Comparison of ENCODE assay signal across 25 cellular contexts in the genomic region with DNA sequence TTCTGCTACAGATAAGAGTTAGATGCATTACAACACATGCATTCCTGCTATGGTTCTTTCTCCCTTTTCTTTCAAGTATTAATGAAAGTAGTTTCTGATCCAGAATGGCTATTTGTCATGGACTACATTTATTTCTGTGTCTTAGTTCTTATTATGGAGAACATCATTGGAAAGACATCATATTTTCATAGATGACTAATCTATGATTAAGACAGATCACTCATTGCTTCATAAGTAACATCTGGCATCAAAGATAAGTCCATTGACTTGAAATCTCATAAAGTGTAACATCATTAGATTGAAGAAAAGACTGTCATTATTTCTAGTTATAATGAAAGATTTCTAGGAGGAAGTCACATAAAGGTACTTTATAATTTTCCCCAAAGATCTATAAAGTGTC.
"Had no signal": no experiment of that assay in that cellular context is flagged by ENCODE, and none has a peak within 500 bp of the region (broad histone marks: within the 10 kb centered on the region; RNA-seq: fewer than 3 reads in every experiment).

No MANE protein-coding gene starts in this region.

- H3K4me3 ChIP-seq: Peyer's patch had no signal

- H3K4me3 Mint-ChIP-seq: activated CD8-positive, alpha-beta T cell treated with anti-CD3 and anti-CD28 coated beads, Interleukin-2, amount 10 ng/mL, durations not matched to agents 7 days and 5 days; activated naive CD4-positive, alpha-beta T cell treated with anti-CD3 and anti-CD28 coated beads, Interleukin-2, amount 50 U/mL, for 24 hours; activated naive CD8-positive, alpha-beta T cell treated with anti-CD3 and anti-CD28 coated beads, Interleukin-2, amount 50 U/mL, for 24 hours; activated T-helper 1 cell treated with anti-CD3 and anti-CD28 coated beads, Interleukin-12 subunit alpha, Interleukin-12 subunit beta, Interleukin-2, Interleukin-4 antibody, amounts not matched to agents 30 ng/mL and 10 ng/mL and 1 ng/mL, durations not matched to agents 14 hours and 24 hours and 36 hours; brain; T-helper 1 cell treated with Interleukin-12 subunit alpha and Interleukin-12 subunit beta and Interleukin-4 antibody, amounts not matched to agents 30 μg/mL and 1 μg/mL, for 36 hours had no signal

- H3K27me3 Mint-ChIP-seq: activated naive CD4-positive, alpha-beta T cell treated with anti-CD3 and anti-CD28 coated beads, Interleukin-2, amount 50 U/mL, for 24 hours; activated naive CD8-positive, alpha-beta T cell treated with anti-CD3 and anti-CD28 coated beads, Interleukin-2, amount 50 U/mL, for 24 hours; brain had no signal

- ATAC-seq: activated CD4-positive, CD25-positive, alpha-beta regulatory T cell treated with anti-CD3 and anti-CD28 coated beads, Interleukin-2, amount 50 U/mL, for 24 hours; activated CD8-positive, alpha-beta T cell treated with anti-CD3 and anti-CD28 coated beads, Interleukin-2, amount 10 ng/mL, durations not matched to agents 7 days and 5 days; activated naive CD8-positive, alpha-beta T cell treated with anti-CD3 and anti-CD28 coated beads, Interleukin-2, amount 50 U/mL, for 24 hours had no signal

- H3K36me3 ChIP-seq: Peyer's patch had no signal

- H3K4me1 Mint-ChIP-seq: activated naive CD4-positive, alpha-beta T cell treated with anti-CD3 and anti-CD28 coated beads, Interleukin-2, amount 50 U/mL, for 24 hours; activated naive CD8-positive, alpha-beta T cell treated with anti-CD3 and anti-CD28 coated beads, Interleukin-2, amount 50 U/mL, for 24 hours; brain had no signal

- H3K4me1 ChIP-seq: Peyer's patch had no signal

- H3K27me3 ChIP-seq: Peyer's patch had no signal

- H3K4me2 ChIP-seq: KMS-11 had no signal

- H3K36me3 Mint-ChIP-seq: brain had no signal

- DNase-seq: activated CD4-positive, alpha-beta T cell treated with anti-CD3 and anti-CD28 coated beads for 4 hours; activated CD8-positive, alpha-beta memory T cell treated with anti-CD3 and anti-CD28 coated beads, Interleukin-2, amount 50 U/mL, for 48 hours; activated CD8-positive, alpha-beta T cell treated with anti-CD3 and anti-CD28 coated beads, Interleukin-2, amount 10 ng/mL, durations not matched to agents 7 days and 5 days; activated effector memory CD4-positive, alpha-beta T cell treated with Interleukin-2 at 50 U/mL for 16 hours; activated naive CD4-positive, alpha-beta T cell; activated naive CD8-positive, alpha-beta T cell treated with anti-CD3 and anti-CD28 coated beads, Interleukin-2, amount 50 U/mL, for 24 hours; activated T-cell treated with anti-CD3 and anti-CD28 coated beads, Interleukin-2, amount 50 U/mL, for 1 hour; amygdala; MM.1S; NCI-H1105 treated with DMSO at 0.1 percent for 48 hours; NCI-H1436 treated with DMSO at 0.1 percent for 48 hours; NCI-H187; NCI-H2081; NCI-H510A treated with DMSO at 0.1 percent for 48 hours; NCI-H69; NK-92 treated with Interleukin-12 subunit alpha and Interleukin-12 subunit beta, amount 100 ng/mL, for 24 hours; OCI-M1; Peyer's patch; SHP77 treated with DMSO at 0.1 percent for 48 hours had no signal

- H3K27ac ChIP-seq: KMS-11, Peyer's patch had no signal

- H3K9me3 ChIP-seq: Peyer's patch had no signal

- H3K9me3 Mint-ChIP-seq: activated naive CD4-positive, alpha-beta T cell treated with anti-CD3 and anti-CD28 coated beads, Interleukin-2, amount 50 U/mL, for 24 hours; T-helper 1 cell treated with Interleukin-12 subunit alpha and Interleukin-12 subunit beta and Interleukin-4 antibody, amounts not matched to agents 30 μg/mL and 1 μg/mL, for 36 hours had no signal
